8 cellular contexts compared by ENCODE assay signal in genomic region chr22:17258015-17258827, GRCh38. TPM values are rescaled to one million over a fixed set of nuclear protein-coding genes. Genes with fewer than 3 reads are reported as not detected.
DNase-seq lines count a peak whose midpoint lies in the region; ATAC-seq and TF ChIP-seq lines count a peak whose summit lies in the region.

No MANE protein-coding gene starts in this region.

- TF ChIP-seq CTCF in GM06990 (IDR thresholded peaks at IDR 0.05; ENCODE audit: insufficient read depth, low read length, poor library complexity, severe bottlenecking) (no peak), OCI-LY1 (IDR thresholded peaks at IDR 0.05; ENCODE audit: low read length) (no peak)

- peaks cover 63% of the 10 kb centered on the region for H3K4me1 ChIP-seq in OCI-LY1 (ENCODE audit: insufficient read depth, low read length, severe bottlenecking)

- no peak overlapping the region for H2AFZ ChIP-seq in OCI-LY1 (ENCODE audit: low read length)

- H3K9me2 ChIP-seq in OCI-LY1 (ENCODE audit: low read depth, low read length), result no peaks in the 10 kb centered on the region

- peak overlapping the region; percentile 68 for H3K4me2 ChIP-seq in OCI-LY1 (ENCODE audit: low read length)

- H3K9me3 ChIP-seq in OCI-LY1 (ENCODE audit: low read length), result no peaks in the 10 kb centered on the region

- H3K27ac ChIP-seq in OCI-LY1 (ENCODE audit: low read depth, low read length, poor library complexity, severe bottlenecking), result peak overlapping the region; percentile 98

- peak; percentile 86 for DNase-seq in GM06990 (ENCODE audit: extremely low read depth, insufficient read length)
- DNase-seq in Jurkat, Clone E6-1 (ENCODE audit: low read depth, low spot score), result peak; percentile 55
- DNase-seq in activated naive CD4-positive, alpha-beta T cell treated with Interleukin-2 at 50 U/mL for 16 hours, result peak; percentile 62
- peak; percentile 69 for DNase-seq in iPS-NIHi7 (ENCODE audit: extremely low spot score)
- peak; percentile 59 for DNase-seq in stimulated activated CD4-positive, alpha-beta T cell treated with anti-CD3 and anti-CD28 coated beads, Interleukin-1b, Interleukin-23, amount 100 ng/mL, for 48 hours
- no peak for DNase-seq in dermis blood vessel endothelial cell

- peak; percentile 87 for ATAC-seq in GM21717 (IDR thresholded peaks at IDR 0.05; ENCODE audit: unreplicated experiment)

- peak overlapping the region; percentile 26 for H3K4me3 ChIP-seq in GM06990 (replicated peaks; ENCODE audit: low read depth, low read length)
- H3K4me3 ChIP-seq in Jurkat, Clone E6-1 (ENCODE audit: low read length), result no peak overlapping the region
- H3K4me3 ChIP-seq in OCI-LY1 (ENCODE audit: low read depth, low read length, poor library complexity, severe bottlenecking), result peak overlapping the region; percentile 55

- H3K36me3 ChIP-seq in GM06990 (ENCODE audit: control insufficient read depth, insufficient read depth, low read length) (no peaks in the 10 kb centered on the region), OCI-LY1 (ENCODE audit: insufficient read depth, low read length) (no peaks in the 10 kb centered on the region)

- no peaks in the 10 kb centered on the region for H3K79me2 ChIP-seq in OCI-LY1 (ENCODE audit: insufficient read depth, low read length)

- H4K20me1 ChIP-seq in OCI-LY1 (ENCODE audit: insufficient read depth, low read length), result no peaks in the 10 kb centered on the region

- no peaks in the 10 kb centered on the region for H3K27me3 ChIP-seq in GM06990 (replicated peaks; ENCODE audit: control insufficient read depth, insufficient read depth, low read length)
- no peaks in the 10 kb centered on the region for H3K27me3 ChIP-seq in OCI-LY1 (ENCODE audit: insufficient read depth, low read length)

- peak overlapping the region; percentile 84 for H3K9ac ChIP-seq in OCI-LY1 (ENCODE audit: low read length)

- H3F3A ChIP-seq in OCI-LY1 (ENCODE audit: insufficient read depth, low read length), result no peaks in the 10 kb centered on the region

RNA-seq across cellular contexts. Expression of gene ADA2, which starts 39.0 kb away (rescaled TPM):
- 7.8 TPM for polyA plus RNA-seq in Jurkat, Clone E6-1 (2012; ENCODE audit: insufficient read depth, insufficient read length)
- 5.3 and 8.9 TPM in 2 replicates for total RNA-seq in dermis blood vessel endothelial cell
